ENCODE assay signal across 1 cellular context in the genomic region with DNA sequence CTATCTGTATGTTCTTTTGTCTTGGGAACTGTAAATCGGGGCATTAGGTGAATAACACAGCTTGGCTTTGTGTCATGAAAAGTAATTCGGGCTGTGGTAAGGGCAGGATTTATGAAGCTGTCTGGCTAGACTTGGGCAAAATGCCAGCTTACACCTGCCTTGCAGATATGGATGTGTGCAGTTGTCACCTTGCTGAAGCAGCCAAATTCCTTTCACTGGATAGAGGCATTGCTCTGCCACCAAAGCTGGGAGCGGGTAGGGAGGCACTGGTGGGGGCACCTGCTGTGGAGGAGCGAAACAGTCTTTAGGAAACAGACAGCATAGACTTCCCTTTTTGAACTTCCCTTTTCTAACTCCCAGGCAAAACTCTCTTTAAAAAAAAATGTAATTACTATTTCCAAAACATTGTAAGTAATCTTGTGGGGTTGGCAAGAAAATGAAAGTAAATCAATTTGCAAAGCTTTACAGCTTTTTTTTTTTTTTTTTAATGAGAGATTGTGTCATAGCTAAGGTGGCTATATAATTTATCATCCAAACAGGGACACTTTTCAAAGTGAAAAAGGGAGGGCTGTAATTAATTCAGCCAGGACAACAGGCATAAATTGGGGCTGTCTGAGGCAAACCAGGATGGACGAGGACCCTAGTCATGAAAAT.
TF ChIP-seq lines count a peak whose summit lies in the region.

No MANE protein-coding gene starts in this region.

TF ChIP-seq in IMR-90, 13 proteins besides CTCF, POLR2A, EP300 and RAD21:
- no peak for TF ChIP-seq NFE2L2 (IDR thresholded peaks at IDR 0.05; ENCODE audit: low read depth, low read length)
- TF ChIP-seq RCOR1 (IDR thresholded peaks at IDR 0.05; ENCODE audit: insufficient replicate concordance, low read length), result no peak
- TF ChIP-seq BHLHE40 (IDR thresholded peaks at IDR 0.05; ENCODE audit: low read depth, low read length), result no peak
- TF ChIP-seq CEBPB (IDR thresholded peaks at IDR 0.05; ENCODE audit: low read depth, low read length), result no peak
- TF ChIP-seq MAZ (IDR thresholded peaks at IDR 0.05; ENCODE audit: borderline replicate concordance, low read depth, low read length), result no peak
- TF ChIP-seq SMC3 (IDR thresholded peaks at IDR 0.05; ENCODE audit: low read depth, low read length), result no peak
- TF ChIP-seq FOS (IDR thresholded peaks at IDR 0.05; ENCODE audit: low read depth, low read length), result no peak
- TF ChIP-seq RFX5 (IDR thresholded peaks at IDR 0.05; ENCODE audit: low read depth, low read length), result no peak
- TF ChIP-seq CHD1 (IDR thresholded peaks at IDR 0.05; ENCODE audit: low read depth, low read length), result no peak
- TF ChIP-seq MXI1 (IDR thresholded peaks at IDR 0.05; ENCODE audit: borderline replicate concordance, low read depth, low read length), result no peak
- TF ChIP-seq, protein P1, sequence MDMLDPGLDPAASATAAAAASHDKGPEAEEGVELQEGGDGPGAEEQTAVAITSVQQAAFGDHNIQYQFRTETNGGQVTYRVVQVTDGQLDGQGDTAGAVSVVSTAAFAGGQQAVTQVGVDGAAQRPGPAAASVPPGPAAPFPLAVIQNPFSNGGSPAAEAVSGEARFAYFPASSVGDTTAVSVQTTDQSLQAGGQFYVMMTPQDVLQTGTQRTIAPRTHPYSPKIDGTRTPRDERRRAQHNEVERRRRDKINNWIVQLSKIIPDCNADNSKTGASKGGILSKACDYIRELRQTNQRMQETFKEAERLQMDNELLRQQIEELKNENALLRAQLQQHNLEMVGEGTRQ (IDR thresholded peaks at IDR 0.05; ENCODE audit: low read depth, low read length), result no peak
- TF ChIP-seq, protein P2, sequence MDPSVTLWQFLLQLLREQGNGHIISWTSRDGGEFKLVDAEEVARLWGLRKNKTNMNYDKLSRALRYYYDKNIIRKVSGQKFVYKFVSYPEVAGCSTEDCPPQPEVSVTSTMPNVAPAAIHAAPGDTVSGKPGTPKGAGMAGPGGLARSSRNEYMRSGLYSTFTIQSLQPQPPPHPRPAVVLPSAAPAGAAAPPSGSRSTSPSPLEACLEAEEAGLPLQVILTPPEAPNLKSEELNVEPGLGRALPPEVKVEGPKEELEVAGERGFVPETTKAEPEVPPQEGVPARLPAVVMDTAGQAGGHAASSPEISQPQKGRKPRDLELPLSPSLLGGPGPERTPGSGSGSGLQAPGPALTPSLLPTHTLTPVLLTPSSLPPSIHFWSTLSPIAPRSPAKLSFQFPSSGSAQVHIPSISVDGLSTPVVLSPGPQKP (IDR thresholded peaks at IDR 0.05; ENCODE audit: borderline replicate concordance, low read depth, low read length), result no peak
- no peak for TF ChIP-seq MAFK (IDR thresholded peaks at IDR 0.05; ENCODE audit: low read depth, low read length)
